ENCODE assay signal across 24 cellular contexts in the genomic region with DNA sequence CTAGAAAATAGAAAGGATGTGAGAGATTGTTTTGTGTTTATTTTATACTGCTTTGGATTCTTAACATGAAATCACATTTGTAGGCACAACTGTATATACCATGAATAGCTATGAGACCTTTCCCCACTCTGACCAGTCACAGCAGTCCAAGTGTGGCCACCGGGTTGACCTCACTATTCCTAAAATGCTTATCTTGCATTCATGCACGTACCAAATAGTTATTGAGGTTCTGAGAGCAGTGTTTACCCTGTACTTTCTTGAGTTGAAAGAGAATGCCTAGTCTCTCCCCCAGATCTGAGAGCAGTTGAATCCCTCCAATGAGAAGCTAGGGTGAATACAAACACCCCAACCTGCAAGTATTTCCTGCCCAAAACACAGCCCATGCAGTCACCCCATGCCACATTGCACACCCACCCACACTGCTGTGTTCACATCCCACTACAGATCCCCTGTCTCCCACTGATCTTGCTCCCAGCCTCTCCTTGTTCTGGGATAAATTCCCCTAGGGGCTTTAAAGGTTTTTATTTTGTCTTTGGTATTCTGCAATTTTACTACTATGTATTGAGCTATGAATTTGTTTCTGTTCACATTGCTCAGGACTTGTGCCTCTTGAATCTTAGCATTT. TPM values are rescaled to one million over a fixed set of nuclear protein-coding genes. Genes with fewer than 3 reads are reported as not detected.
DNase-seq lines count a peak whose midpoint lies in the region; ATAC-seq and TF ChIP-seq lines count a peak whose summit lies in the region.
"Had no signal": no experiment of that assay in that cellular context is flagged by ENCODE, and none has a peak within 500 bp of the region (broad histone marks: within the 10 kb centered on the region; RNA-seq: fewer than 3 reads in every experiment).

No MANE protein-coding gene starts in this region.

- BruUV-seq in IMR-90 (replicated peaks; lab: Mats Ljungman, UMichigan): no TSS peak

- H3K56ac ChIP-seq in IMR-90 (ENCODE audit: extremely low read depth, insufficient read depth, low read length): no peak overlapping the region

- dilution Hi-C loops in IMR-90 (cut with HindIII; ENCODE audit: low sequenced_read_pairs, unreplicated experiment): no loop called here

- H3K79me1 ChIP-seq in IMR-90 (ENCODE audit: low read depth in 1 of 2, low read length in 2 of 2): peaks cover 0 to 39% of the 10 kb centered on the region in 2 experiments; a peak in 2 of 4 replicates

- H3K4me3 ChIP-seq in IMR-90 (ENCODE audit: insufficient read depth, low read depth, low read length) (no peak overlapping the region), mucosa of descending colon (no peak overlapping the region)
- no peak overlapping the region for H3K4me3 ChIP-seq in naive thymus-derived CD4-positive, alpha-beta T cell (ENCODE audit: low read length)
- H3K4me3 ChIP-seq: ascending aorta; BLaER1 treated with 17β-estradiol and CSF1 and Interleukin-3, amounts not matched to agents 10 nM and 100 nM; heart left ventricle; ovary; Peyer's patch had no signal

- DNase-seq in CD4-positive, alpha-beta T cell: no peak
- DNase-seq in IMR-90 (no peak), DMS114 treated with DMSO at 0.1 percent for 48 hours (lab: John Stamatoyannopoulos, UW; ENCODE audit: unreplicated experiment) (no peak), mucosa of descending colon (no peak), SW 1271 (lab: John Stamatoyannopoulos, UW) (no peak), erythroblast (lab: John Stamatoyannopoulos, UW) (no peak)
- no peak for DNase-seq in activated CD8-positive, alpha-beta T cell treated with anti-CD3 and anti-CD28 coated beads for 36 hours
- peak in 1 of 9 donors; percentile 14 for DNase-seq in naive thymus-derived CD4-positive, alpha-beta T cell
- DNase-seq: activated CD4-positive, alpha-beta T cell treated with anti-CD3 and anti-CD28 coated beads for 1 hour; activated T-cell treated with anti-CD3 and anti-CD28 coated beads, Interleukin-2, amount 50 U/mL, for 72 hours; central memory CD4-positive, alpha-beta T cell; DMS 273 treated with DMSO at 0.1 percent for 48 hours; foreskin fibroblast; heart left ventricle; KG1; mesendoderm; naive B cell; NCI-H146; ovary; Peyer's patch; stimulated activated CD4-positive, alpha-beta T cell treated with anti-CD3 and anti-CD28 coated beads, Interleukin-4, amount 100 ng/mL, for 24 hours had no signal

- H3K9me3 Mint-ChIP-seq in CD4-positive, alpha-beta T cell: no peaks in the 10 kb centered on the region
- no peaks in the 10 kb centered on the region for H3K9me3 Mint-ChIP-seq in activated CD8-positive, alpha-beta T cell treated with anti-CD3 and anti-CD28 coated beads for 36 hours
- no peaks in the 10 kb centered on the region for H3K9me3 Mint-ChIP-seq in naive thymus-derived CD4-positive, alpha-beta T cell
- H3K9me3 Mint-ChIP-seq: activated naive CD4-positive, alpha-beta T cell treated with anti-CD3 and anti-CD28 coated beads, Interleukin-2, amount 50 U/mL, for 24 hours; activated T-cell treated with anti-CD3 and anti-CD28 coated beads, Interleukin-2, amount 50 U/mL, for 72 hours; naive B cell had no signal

- H4K20me1 ChIP-seq in IMR-90 (ENCODE audit: insufficient read depth, low read length): peaks cover 4% of the 10 kb centered on the region; the same call in 1 of the 2 replicates
- H4K20me1 ChIP-seq: BLaER1 treated with 17β-estradiol and CSF1 and Interleukin-3, amounts not matched to agents 10 nM and 100 nM had no signal

- no peaks in the 10 kb centered on the region for H3K27me3 Mint-ChIP-seq in CD4-positive, alpha-beta T cell
- peaks cover 2% of the 10 kb centered on the region for H3K27me3 Mint-ChIP-seq in activated CD8-positive, alpha-beta T cell treated with anti-CD3 and anti-CD28 coated beads for 36 hours
- peaks cover 0 to 6% (median 0%) of the 10 kb centered on the region in 5 donors for H3K27me3 Mint-ChIP-seq in naive thymus-derived CD4-positive, alpha-beta T cell
- H3K27me3 Mint-ChIP-seq: activated naive CD4-positive, alpha-beta T cell treated with anti-CD3 and anti-CD28 coated beads, Interleukin-2, amount 50 U/mL, for 24 hours had no signal

- TF ChIP-seq CTCF in CD4-positive, alpha-beta T cell (IDR thresholded peaks at IDR 0.05): no peak
- TF ChIP-seq CTCF in IMR-90 (conservative IDR thresholded peaks at IDR 0.05; ENCODE audit: low read depth, low read length) (no peak), mucosa of descending colon (IDR thresholded peaks at IDR 0.05) (no peak)
- TF ChIP-seq CTCF in activated CD8-positive, alpha-beta T cell treated with anti-CD3 and anti-CD28 coated beads for 36 hours (IDR thresholded peaks at IDR 0.05): no peak

- H3K4me1 ChIP-seq in IMR-90 (ENCODE audit: control insufficient read depth, insufficient read depth, low read length): peaks cover 22% of the 10 kb centered on the region
- peaks cover 18 to 37% of the 10 kb centered on the region in 2 donors for H3K4me1 ChIP-seq in naive thymus-derived CD4-positive, alpha-beta T cell (ENCODE audit: control insufficient read depth in 2 of 2, insufficient read depth in 2 of 2, low read length in 2 of 2)
- no peaks in the 10 kb centered on the region for H3K4me1 ChIP-seq in mucosa of descending colon (ENCODE audit: low read depth)
- H3K4me1 ChIP-seq: Peyer's patch had no signal

- H3K27ac Mint-ChIP-seq in CD4-positive, alpha-beta T cell: peak overlapping the region; percentile 81
- H3K27ac Mint-ChIP-seq in activated CD8-positive, alpha-beta T cell treated with anti-CD3 and anti-CD28 coated beads for 36 hours: peak overlapping the region; percentile 47
- peak overlapping the region; percentile 2 to 91 (median 67) for H3K27ac Mint-ChIP-seq in naive thymus-derived CD4-positive, alpha-beta T cell
- H3K27ac Mint-ChIP-seq: activated naive CD4-positive, alpha-beta T cell treated with anti-CD3 and anti-CD28 coated beads, Interleukin-2, amount 50 U/mL, for 24 hours; activated T-cell treated with anti-CD3 and anti-CD28 coated beads, Interleukin-2, amount 50 U/mL, for 72 hours had no signal

- H2AFZ ChIP-seq in IMR-90 (replicated peaks; ENCODE audit: low read length, poor library complexity): no peak overlapping the region

- WGBS in IMR-90 (ENCODE audit: extremely low coverage in 2 of 2, insufficient read length in 1 of 2), 2 experiments: 20% methylated on average over 1 of the region's 2 CpGs; no CpG with 5 or more reads in 1 of the 2 experiments

- H3K9me3 ChIP-seq in CD4-positive, alpha-beta T cell (ENCODE audit: control insufficient read depth, low read length): no peaks in the 10 kb centered on the region
- H3K9me3 ChIP-seq in IMR-90 (ENCODE audit: control insufficient read depth, insufficient read depth, low read length): no peaks in the 10 kb centered on the region
- no peaks in the 10 kb centered on the region for H3K9me3 ChIP-seq in naive thymus-derived CD4-positive, alpha-beta T cell (ENCODE audit: control insufficient read depth in 2 of 3, low read length in 3 of 3)
- no peaks in the 10 kb centered on the region for H3K9me3 ChIP-seq in mucosa of descending colon
- H3K9me3 ChIP-seq: ascending aorta, heart left ventricle, ovary, Peyer's patch had no signal

- no peak for TF ChIP-seq POLR2A in IMR-90 (IDR thresholded peaks at IDR 0.05; ENCODE audit: low read depth, low read length)
- no peak for TF ChIP-seq POLR2A in erythroblast (IDR thresholded peaks at IDR 0.05; ENCODE audit: low read length)

- H2AK5ac ChIP-seq in IMR-90 (ENCODE audit: low read depth, low read length): peak overlapping the region; percentile 15; the same call in 1 of the 2 replicates

- H3K4ac ChIP-seq in IMR-90 (ENCODE audit: low read depth, low read length): peak overlapping the region; percentile 8; the same call in 1 of the 2 replicates

- H3K14ac ChIP-seq in IMR-90 (replicated peaks; ENCODE audit: low read depth, low read length): no peak overlapping the region; the same call in 1 of the 2 replicates

- no peaks in the 10 kb centered on the region for H3K27me3 ChIP-seq in CD4-positive, alpha-beta T cell (ENCODE audit: control insufficient read depth, insufficient read depth, low read length)
- H3K27me3 ChIP-seq in IMR-90 (ENCODE audit: control insufficient read depth, insufficient read depth, low read length): no peaks in the 10 kb centered on the region
- no peaks in the 10 kb centered on the region for H3K27me3 ChIP-seq in naive thymus-derived CD4-positive, alpha-beta T cell (ENCODE audit: control insufficient read depth in 2 of 2, insufficient read depth in 2 of 2, low read length in 2 of 2)
- H3K27me3 ChIP-seq: ascending aorta, heart left ventricle, ovary, Peyer's patch had no signal

- H3K23ac ChIP-seq in IMR-90 (ENCODE audit: low read depth, low read length): peak overlapping the region; percentile 35; the same call in 1 of the 2 replicates

- CTCF ChIA-PET in CD4-positive, alpha-beta T cell (lab: Charles Lee): interaction anchor here (0.9 to 1.2 kb wide), 2 partner anchors 18 to 99 kb away, joined by 3 to 5 read pairs; no protein-coding TSS in a partner anchor
- CTCF ChIA-PET in IMR-90 (lab: Yijun Ruan, JAX): interaction anchor here (1.7 kb wide), 1 partner anchor 101 kb away, joined by 4 read pairs; no protein-coding TSS in a partner anchor
- CTCF ChIA-PET in activated CD8-positive, alpha-beta T cell treated with anti-CD3 and anti-CD28 coated beads for 36 hours (lab: Charles Lee): interaction anchor here (0.6 to 18.1 kb wide), 6 partner anchors 51 to 656 kb away, joined by 3 to 231 read pairs (median 20); partner anchors contain the start of gene GOPC
- CTCF ChIA-PET in naive thymus-derived CD4-positive, alpha-beta T cell (lab: Charles Lee): interaction anchor here (0.7 to 4.0 kb wide), 6 partner anchors 12 to 101 kb away, joined by 3 to 22 read pairs (median 5); no protein-coding TSS in a partner anchor

- no peak overlapping the region for H4K91ac ChIP-seq in IMR-90 (ENCODE audit: insufficient read depth, low read depth, low read length)

- H3K36me3 ChIP-seq in IMR-90 (ENCODE audit: control insufficient read depth, insufficient read depth, low read length): peaks cover 10% of the 10 kb centered on the region
- no peaks in the 10 kb centered on the region for H3K36me3 ChIP-seq in naive thymus-derived CD4-positive, alpha-beta T cell (ENCODE audit: control insufficient read depth in 2 of 3, insufficient read depth in 3 of 3, low read length in 3 of 3)
- no peaks in the 10 kb centered on the region for H3K36me3 ChIP-seq in mucosa of descending colon (ENCODE audit: low read depth)
- H3K36me3 ChIP-seq: ascending aorta; BLaER1 treated with 17β-estradiol and CSF1 and Interleukin-3, amounts not matched to agents 10 nM and 100 nM; ovary had no signal

- no peak overlapping the region for H4K8ac ChIP-seq in IMR-90 (ENCODE audit: low read depth in 2 of 2, low read length in 2 of 2)

- H2BK5ac ChIP-seq in IMR-90 (ENCODE audit: low read depth, low read length, poor library complexity, severe bottlenecking): peak overlapping the region; percentile 35

- peaks cover 43% of the 10 kb centered on the region for H3K4me1 Mint-ChIP-seq in CD4-positive, alpha-beta T cell (ENCODE audit: low read depth)
- H3K4me1 Mint-ChIP-seq in activated CD8-positive, alpha-beta T cell treated with anti-CD3 and anti-CD28 coated beads for 36 hours (ENCODE audit: low read depth): peaks cover 44% of the 10 kb centered on the region
- H3K4me1 Mint-ChIP-seq in naive thymus-derived CD4-positive, alpha-beta T cell: peaks cover 29 to 44% (median 41%) of the 10 kb centered on the region in 7 donors

- no peak overlapping the region for H3K4me2 ChIP-seq in IMR-90 (ENCODE audit: low read depth, low read length)
- H3K4me2 ChIP-seq: BLaER1 treated with 17β-estradiol and CSF1 and Interleukin-3, amounts not matched to agents 10 nM and 100 nM had no signal

- H3K4me3 Mint-ChIP-seq in CD4-positive, alpha-beta T cell: peak overlapping the region; percentile 9
- no peak overlapping the region for H3K4me3 Mint-ChIP-seq in activated CD8-positive, alpha-beta T cell treated with anti-CD3 and anti-CD28 coated beads for 36 hours
- peak overlapping the region in 4 of 10 donors; percentile 4 to 87 (median 48) for H3K4me3 Mint-ChIP-seq in naive thymus-derived CD4-positive, alpha-beta T cell
- H3K4me3 Mint-ChIP-seq: activated naive CD4-positive, alpha-beta T cell treated with anti-CD3 and anti-CD28 coated beads, Interleukin-2, amount 50 U/mL, for 24 hours had no signal

- TF ChIP-seq RAD21 in IMR-90 (IDR thresholded peaks at IDR 0.05; ENCODE audit: low read length): no peak

- H3K9ac ChIP-seq in IMR-90 (ENCODE audit: low read depth, low read length): no peak overlapping the region
- H3K9ac ChIP-seq: BLaER1 treated with 17β-estradiol and CSF1 and Interleukin-3, amounts not matched to agents 10 nM and 100 nM had no signal

- no peak overlapping the region for H4K5ac ChIP-seq in IMR-90 (ENCODE audit: low read depth, low read length)

- no peaks in the 10 kb centered on the region for H3K36me3 Mint-ChIP-seq in CD4-positive, alpha-beta T cell (ENCODE audit: low read depth)
- no peaks in the 10 kb centered on the region for H3K36me3 Mint-ChIP-seq in activated CD8-positive, alpha-beta T cell treated with anti-CD3 and anti-CD28 coated beads for 36 hours (ENCODE audit: low read depth)
- H3K36me3 Mint-ChIP-seq in naive thymus-derived CD4-positive, alpha-beta T cell: no peaks in the 10 kb centered on the region
- H3K36me3 Mint-ChIP-seq: activated naive CD4-positive, alpha-beta T cell treated with anti-CD3 and anti-CD28 coated beads, Interleukin-2, amount 50 U/mL, for 24 hours; naive B cell had no signal

- H2AK9ac ChIP-seq in IMR-90 (replicated peaks; ENCODE audit: low read depth, low read length, poor library complexity): no peak overlapping the region

- in situ Hi-C loops in IMR-90 (cut with MboI; ENCODE audit: low sequenced_read_pairs): loop anchor here (5.0 kb wide), 1 partner anchor 103 kb away; no protein-coding TSS in a partner anchor

- H2BK15ac ChIP-seq in IMR-90 (ENCODE audit: low read depth, low read length): peak overlapping the region; percentile 42; the same call in 1 of the 3 replicates

- peak overlapping the region; percentile 1; the same call in 1 of the 2 replicates for H2BK20ac ChIP-seq in IMR-90 (ENCODE audit: low read depth, low read length)

- H2BK120ac ChIP-seq in IMR-90 (ENCODE audit: low read depth, low read length): peak overlapping the region; percentile 9; the same call in 1 of the 2 replicates

- no peak overlapping the region for H3K27ac ChIP-seq in CD4-positive, alpha-beta T cell (ENCODE audit: low read depth, low read length)
- H3K27ac ChIP-seq in IMR-90 (ENCODE audit: insufficient read depth, low read length): no peak overlapping the region; the same call in 1 of the 2 replicates
- H3K27ac ChIP-seq in naive thymus-derived CD4-positive, alpha-beta T cell (ENCODE audit: low read depth, low read length): peak overlapping the region; percentile 42
- H3K27ac ChIP-seq: ascending aorta; BLaER1 treated with 17β-estradiol and CSF1 and Interleukin-3, amounts not matched to agents 10 nM and 100 nM; ovary; Peyer's patch had no signal

- POLR2A ChIA-PET in CD4-positive, alpha-beta T cell (lab: Charles Lee): interaction anchor here (0.8 to 3.3 kb wide), 4 partner anchors 52 to 101 kb away, joined by 3 to 15 read pairs (median 4); partner anchors contain the start of genes DCBLD1 and GOPC
- POLR2A ChIA-PET in IMR-90 (lab: Charles Lee; ENCODE audit: unreplicated experiment): no interaction called here
- POLR2A ChIA-PET in activated CD8-positive, alpha-beta T cell treated with anti-CD3 and anti-CD28 coated beads for 36 hours (lab: Charles Lee): interaction anchor here (1.3 to 2.9 kb wide), 4 partner anchors 18 to 69 kb away, joined by 3 to 12 read pairs (median 5); partner anchors contain the start of genes DCBLD1 and GOPC
- POLR2A ChIA-PET in naive thymus-derived CD4-positive, alpha-beta T cell (lab: Charles Lee): interaction anchor here (0.6 to 3.6 kb wide), 4 partner anchors 9 to 128 kb away, joined by 3 to 27 read pairs (median 4); partner anchors contain the start of gene GOPC

- H3K9me1 ChIP-seq in IMR-90 (ENCODE audit: insufficient read depth, low read length): peaks cover 9% of the 10 kb centered on the region

- intact Hi-C loops in CD4-positive, alpha-beta T cell (cut with DNase I, micrococcal nuclease): no loop called here
- intact Hi-C loops in IMR-90 (cut with micrococcal nuclease): no loop called here
- intact Hi-C loops in activated CD8-positive, alpha-beta T cell treated with anti-CD3 and anti-CD28 coated beads for 36 hours (cut with micrococcal nuclease): no loop called here
- intact Hi-C loops in naive thymus-derived CD4-positive, alpha-beta T cell (cut with micrococcal nuclease): loop anchor here in 1 of 2 donors (10.0 kb wide), 1 partner anchor 1004 kb away; no protein-coding TSS in a partner anchor
- intact Hi-C loops in mucosa of descending colon (cut with DNase I, micrococcal nuclease): no loop called here

- no peak for ATAC-seq in CD4-positive, alpha-beta T cell (ENCODE audit: poor library complexity)
- ATAC-seq in IMR-90 (ENCODE audit: low read depth) (peak; percentile 4; the same call in 1 of the 2 replicates), mucosa of descending colon (no peak)
- no peak for ATAC-seq in activated CD8-positive, alpha-beta T cell treated with anti-CD3 and anti-CD28 coated beads for 36 hours
- ATAC-seq in naive thymus-derived CD4-positive, alpha-beta T cell: no peak
- ATAC-seq: activated T-cell treated with anti-CD3 and anti-CD28 coated beads, Interleukin-2, amount 50 U/mL, for 72 hours; heart left ventricle had no signal

- no peak overlapping the region for H3K18ac ChIP-seq in IMR-90 (ENCODE audit: low read depth, low read length)

RNA-seq across cellular contexts. Expression of gene GOPC, which starts 51.6 kb away (rescaled TPM):
- 10 to 100 TPM in 1 of 2 experiments, 1 to 10 TPM in 1; 9.7 to 10.8 TPM for total RNA-seq in CD4-positive, alpha-beta T cell
- total RNA-seq in IMR-90 (2012; rRNA removed) (23.8 and 50.3 TPM in 2 replicates), mucosa of descending colon (10 to 100 TPM; 22.7 to 31.4 (median 26.3) TPM)
- polyA plus RNA-seq in IMR-90 (2012; rRNA removed): 18.6 and 23.4 TPM in 2 replicates
- 5.3 and 7.8 TPM in 2 replicates for polyA plus RNA-seq in IMR-90 (2012; cell fraction: cytosol; rRNA removed)
- polyA plus RNA-seq in IMR-90 (2012; cell fraction: nucleus; rRNA removed; ENCODE audit: low replicate concordance): 7.5 and 42.5 TPM in 2 replicates
- total RNA-seq in activated CD8-positive, alpha-beta T cell treated with anti-CD3 and anti-CD28 coated beads for 36 hours: 10 to 100 TPM; 14.8 to 16.1 TPM
- 10 to 100 TPM; 16.2 to 39.4 (median 26.5) TPM for total RNA-seq in naive thymus-derived CD4-positive, alpha-beta T cell
- polyA plus RNA-seq in naive thymus-derived CD4-positive, alpha-beta T cell: 10 to 100 TPM; 14.3 to 17.3 TPM
